2 cellular contexts compared by ENCODE assay signal in the genomic region with DNA sequence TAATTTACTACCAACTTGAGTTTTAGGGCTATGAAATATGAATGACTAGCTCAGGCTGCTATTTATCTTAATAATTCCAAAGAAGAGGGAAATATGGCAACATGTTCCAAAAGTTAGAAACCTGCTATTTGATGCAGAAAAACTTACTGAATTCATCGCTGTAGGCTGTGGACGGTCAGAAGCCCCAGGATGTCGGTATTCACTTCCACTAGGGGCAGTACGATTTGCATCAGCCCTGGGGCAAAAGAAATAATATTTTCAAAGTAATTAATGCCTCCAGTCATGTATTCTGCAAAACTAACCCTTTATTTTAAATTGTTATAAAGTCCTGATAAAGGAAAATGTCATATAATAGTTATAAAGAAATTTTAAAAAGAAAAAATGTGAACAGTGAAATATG.
TF ChIP-seq lines count a peak whose summit lies in the region.

No MANE protein-coding gene starts in this region.

TF ChIP-seq in GM23338, 12 proteins besides CTCF, POLR2A, EP300 and RAD21 (continues in another document):
- TF ChIP-seq, protein P1, sequence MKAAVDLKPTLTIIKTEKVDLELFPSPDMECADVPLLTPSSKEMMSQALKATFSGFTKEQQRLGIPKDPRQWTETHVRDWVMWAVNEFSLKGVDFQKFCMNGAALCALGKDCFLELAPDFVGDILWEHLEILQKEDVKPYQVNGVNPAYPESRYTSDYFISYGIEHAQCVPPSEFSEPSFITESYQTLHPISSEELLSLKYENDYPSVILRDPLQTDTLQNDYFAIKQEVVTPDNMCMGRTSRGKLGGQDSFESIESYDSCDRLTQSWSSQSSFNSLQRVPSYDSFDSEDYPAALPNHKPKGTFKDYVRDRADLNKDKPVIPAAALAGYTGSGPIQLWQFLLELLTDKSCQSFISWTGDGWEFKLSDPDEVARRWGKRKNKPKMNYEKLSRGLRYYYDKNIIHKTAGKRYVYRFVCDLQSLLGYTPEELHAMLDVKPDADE (IDR thresholded peaks at IDR 0.05) = no peak
- no peak for TF ChIP-seq CREB1 (CRISPR knock-in tag; IDR thresholded peaks at IDR 0.05; ENCODE audit: low read depth)
- no peak for TF ChIP-seq EZH2phosphoT487 (IDR thresholded peaks at IDR 0.05; ENCODE audit: unreplicated experiment)
- TF ChIP-seq ZNF331 (CRISPR knock-in tag; IDR thresholded peaks at IDR 0.05; ENCODE audit: low read depth) = no peak
- TF ChIP-seq EZH2 (IDR thresholded peaks at IDR 0.05; ENCODE audit: low read depth, unreplicated experiment) = no peak
- no peak for TF ChIP-seq NANOG (IDR thresholded peaks at IDR 0.05; ENCODE audit: borderline replicate concordance)
- TF ChIP-seq, protein P2, sequence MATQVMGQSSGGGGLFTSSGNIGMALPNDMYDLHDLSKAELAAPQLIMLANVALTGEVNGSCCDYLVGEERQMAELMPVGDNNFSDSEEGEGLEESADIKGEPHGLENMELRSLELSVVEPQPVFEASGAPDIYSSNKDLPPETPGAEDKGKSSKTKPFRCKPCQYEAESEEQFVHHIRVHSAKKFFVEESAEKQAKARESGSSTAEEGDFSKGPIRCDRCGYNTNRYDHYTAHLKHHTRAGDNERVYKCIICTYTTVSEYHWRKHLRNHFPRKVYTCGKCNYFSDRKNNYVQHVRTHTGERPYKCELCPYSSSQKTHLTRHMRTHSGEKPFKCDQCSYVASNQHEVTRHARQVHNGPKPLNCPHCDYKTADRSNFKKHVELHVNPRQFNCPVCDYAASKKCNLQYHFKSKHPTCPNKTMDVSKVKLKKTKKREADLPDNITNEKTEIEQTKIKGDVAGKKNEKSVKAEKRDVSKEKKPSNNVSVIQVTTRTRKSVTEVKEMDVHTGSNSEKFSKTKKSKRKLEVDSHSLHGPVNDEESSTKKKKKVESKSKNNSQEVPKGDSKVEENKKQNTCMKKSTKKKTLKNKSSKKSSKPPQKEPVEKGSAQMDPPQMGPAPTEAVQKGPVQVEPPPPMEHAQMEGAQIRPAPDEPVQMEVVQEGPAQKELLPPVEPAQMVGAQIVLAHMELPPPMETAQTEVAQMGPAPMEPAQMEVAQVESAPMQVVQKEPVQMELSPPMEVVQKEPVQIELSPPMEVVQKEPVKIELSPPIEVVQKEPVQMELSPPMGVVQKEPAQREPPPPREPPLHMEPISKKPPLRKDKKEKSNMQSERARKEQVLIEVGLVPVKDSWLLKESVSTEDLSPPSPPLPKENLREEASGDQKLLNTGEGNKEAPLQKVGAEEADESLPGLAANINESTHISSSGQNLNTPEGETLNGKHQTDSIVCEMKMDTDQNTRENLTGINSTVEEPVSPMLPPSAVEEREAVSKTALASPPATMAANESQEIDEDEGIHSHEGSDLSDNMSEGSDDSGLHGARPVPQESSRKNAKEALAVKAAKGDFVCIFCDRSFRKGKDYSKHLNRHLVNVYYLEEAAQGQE (IDR thresholded peaks at IDR 0.05; ENCODE audit: unreplicated experiment) = no peak
- TF ChIP-seq STAT1 (IDR thresholded peaks at IDR 0.05; ENCODE audit: unreplicated experiment) = no peak
- TF ChIP-seq POLR2AphosphoS5 (IDR thresholded peaks at IDR 0.05; ENCODE audit: low read depth) = no peak
- TF ChIP-seq, protein P3, sequence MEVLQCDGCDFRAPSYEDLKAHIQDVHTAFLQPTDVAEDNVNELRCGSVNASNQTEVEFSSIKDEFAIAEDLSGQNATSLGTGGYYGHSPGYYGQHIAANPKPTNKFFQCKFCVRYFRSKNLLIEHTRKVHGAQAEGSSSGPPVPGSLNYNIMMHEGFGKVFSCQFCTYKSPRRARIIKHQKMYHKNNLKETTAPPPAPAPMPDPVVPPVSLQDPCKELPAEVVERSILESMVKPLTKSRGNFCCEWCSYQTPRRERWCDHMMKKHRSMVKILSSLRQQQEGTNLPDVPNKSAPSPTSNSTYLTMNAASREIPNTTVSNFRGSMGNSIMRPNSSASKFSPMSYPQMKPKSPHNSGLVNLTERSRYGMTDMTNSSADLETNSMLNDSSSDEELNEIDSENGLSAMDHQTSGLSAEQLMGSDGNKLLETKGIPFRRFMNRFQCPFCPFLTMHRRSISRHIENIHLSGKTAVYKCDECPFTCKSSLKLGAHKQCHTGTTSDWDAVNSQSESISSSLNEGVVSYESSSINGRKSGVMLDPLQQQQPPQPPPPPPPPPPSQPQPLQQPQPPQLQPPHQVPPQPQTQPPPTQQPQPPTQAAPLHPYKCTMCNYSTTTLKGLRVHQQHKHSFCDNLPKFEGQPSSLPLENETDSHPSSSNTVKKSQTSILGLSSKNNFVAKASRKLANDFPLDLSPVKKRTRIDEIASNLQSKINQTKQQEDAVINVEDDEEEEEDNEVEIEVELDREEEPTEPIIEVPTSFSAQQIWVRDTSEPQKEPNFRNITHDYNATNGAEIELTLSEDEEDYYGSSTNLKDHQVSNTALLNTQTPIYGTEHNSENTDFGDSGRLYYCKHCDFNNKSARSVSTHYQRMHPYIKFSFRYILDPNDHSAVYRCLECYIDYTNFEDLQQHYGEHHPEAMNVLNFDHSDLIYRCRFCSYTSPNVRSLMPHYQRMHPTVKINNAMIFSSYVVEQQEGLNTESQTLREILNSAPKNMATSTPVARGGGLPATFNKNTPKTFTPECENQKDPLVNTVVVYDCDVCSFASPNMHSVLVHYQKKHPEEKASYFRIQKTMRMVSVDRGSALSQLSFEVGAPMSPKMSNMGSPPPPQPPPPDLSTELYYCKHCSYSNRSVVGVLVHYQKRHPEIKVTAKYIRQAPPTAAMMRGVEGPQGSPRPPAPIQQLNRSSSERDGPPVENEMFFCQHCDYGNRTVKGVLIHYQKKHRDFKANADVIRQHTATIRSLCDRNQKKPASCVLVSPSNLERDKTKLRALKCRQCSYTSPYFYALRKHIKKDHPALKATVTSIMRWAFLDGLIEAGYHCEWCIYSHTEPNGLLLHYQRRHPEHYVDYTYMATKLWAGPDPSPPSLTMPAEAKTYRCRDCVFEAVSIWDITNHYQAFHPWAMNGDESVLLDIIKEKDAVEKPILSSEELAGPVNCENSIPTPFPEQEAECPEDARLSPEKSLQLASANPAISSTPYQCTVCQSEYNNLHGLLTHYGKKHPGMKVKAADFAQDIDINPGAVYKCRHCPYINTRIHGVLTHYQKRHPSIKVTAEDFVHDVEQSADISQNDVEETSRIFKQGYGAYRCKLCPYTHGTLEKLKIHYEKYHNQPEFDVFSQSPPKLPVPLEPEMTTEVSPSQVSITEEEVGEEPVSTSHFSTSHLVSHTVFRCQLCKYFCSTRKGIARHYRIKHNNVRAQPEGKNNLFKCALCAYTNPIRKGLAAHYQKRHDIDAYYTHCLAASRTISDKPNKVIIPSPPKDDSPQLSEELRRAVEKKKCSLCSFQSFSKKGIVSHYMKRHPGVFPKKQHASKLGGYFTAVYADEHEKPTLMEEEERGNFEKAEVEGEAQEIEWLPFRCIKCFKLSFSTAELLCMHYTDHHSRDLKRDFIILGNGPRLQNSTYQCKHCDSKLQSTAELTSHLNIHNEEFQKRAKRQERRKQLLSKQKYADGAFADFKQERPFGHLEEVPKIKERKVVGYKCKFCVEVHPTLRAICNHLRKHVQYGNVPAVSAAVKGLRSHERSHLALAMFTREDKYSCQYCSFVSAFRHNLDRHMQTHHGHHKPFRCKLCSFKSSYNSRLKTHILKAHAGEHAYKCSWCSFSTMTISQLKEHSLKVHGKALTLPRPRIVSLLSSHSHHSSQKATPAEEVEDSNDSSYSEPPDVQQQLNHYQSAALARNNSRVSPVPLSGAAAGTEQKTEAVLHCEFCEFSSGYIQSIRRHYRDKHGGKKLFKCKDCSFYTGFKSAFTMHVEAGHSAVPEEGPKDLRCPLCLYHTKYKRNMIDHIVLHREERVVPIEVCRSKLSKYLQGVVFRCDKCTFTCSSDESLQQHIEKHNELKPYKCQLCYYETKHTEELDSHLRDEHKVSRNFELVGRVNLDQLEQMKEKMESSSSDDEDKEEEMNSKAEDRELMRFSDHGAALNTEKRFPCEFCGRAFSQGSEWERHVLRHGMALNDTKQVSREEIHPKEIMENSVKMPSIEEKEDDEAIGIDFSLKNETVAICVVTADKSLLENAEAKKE (CRISPR knock-in tag; IDR thresholded peaks at IDR 0.05) = no peak

TF ChIP-seq in K562, 482 proteins besides CTCF, POLR2A, EP300 and RAD21:
- TF ChIP-seq RBM15 (IDR thresholded peaks at IDR 0.05; ENCODE audit: insufficient read depth, low read length) (no peak), HDAC8 (tag; IDR thresholded peaks at IDR 0.05) (no peak)
- TF ChIP-seq, protein P4, sequence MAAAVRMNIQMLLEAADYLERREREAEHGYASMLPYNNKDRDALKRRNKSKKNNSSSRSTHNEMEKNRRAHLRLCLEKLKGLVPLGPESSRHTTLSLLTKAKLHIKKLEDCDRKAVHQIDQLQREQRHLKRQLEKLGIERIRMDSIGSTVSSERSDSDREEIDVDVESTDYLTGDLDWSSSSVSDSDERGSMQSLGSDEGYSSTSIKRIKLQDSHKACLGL (CRISPR knock-in tag; IDR thresholded peaks at IDR 0.05; ENCODE audit: borderline replicate concordance, poor library complexity, severe bottlenecking) = no peak
TF ChIP-seq in K562: peak in this region for 0.
